Comparison of ENCODE assay signal across 33 cellular contexts in genomic region chr11:127496165-127496564, GRCh38.
"Had no signal": no experiment of that assay in that cellular context is flagged by ENCODE, and none has a peak within 500 bp of the region (broad histone marks: within the 10 kb centered on the region; RNA-seq: fewer than 3 reads in every experiment).

No MANE protein-coding gene starts in this region.

- H3K27ac ChIP-seq: adrenal gland, ascending aorta, body of pancreas, brain microvascular endothelial cell, breast epithelium, cardiac muscle cell had no signal

- ATAC-seq: activated naive CD4-positive, alpha-beta T cell treated with anti-CD3 and anti-CD28 coated beads, Interleukin-2, amount 50 U/mL, for 72 hours; activated naive CD8-positive, alpha-beta T cell treated with anti-CD3 and anti-CD28 coated beads, Interleukin-2, amount 50 U/mL, for 24 hours; activated T-cell treated with anti-CD3 and anti-CD28 coated beads, Interleukin-2, amount 50 U/mL, for 4 hours; activated T-cell treated with anti-CD3 and anti-CD28 coated beads, Interleukin-2, amount 50 U/mL, for 72 hours; activated T-helper 17 cell treated with anti-CD3 and anti-CD28 coated beads, Interleukin-2, amount 50 U/mL, for 72 hours; body of pancreas had no signal

- H3K4me1 ChIP-seq: adrenal gland, ascending aorta, body of pancreas, breast epithelium had no signal

- H3K9me3 ChIP-seq: adrenal gland, ascending aorta had no signal

- H3K36me3 ChIP-seq: adrenal gland, ascending aorta, brain microvascular endothelial cell, breast epithelium, cardiac muscle cell had no signal

- H3K4me3 ChIP-seq: adrenal gland, ascending aorta, body of pancreas, breast epithelium, cardiac muscle cell had no signal

- DNase-seq: activated effector memory CD4-positive, alpha-beta T cell treated with anti-CD3 and anti-CD28 coated beads, Interleukin-2, amount 50 U/mL, for 16 hours; activated effector memory CD4-positive, alpha-beta T cell treated with Interleukin-2 at 50 U/mL for 16 hours; activated gamma-delta T cell; activated gamma-delta T cell treated with Interleukin-2 at 50 U/mL for 16 hours; activated naive CD4-positive, alpha-beta T cell; activated naive CD4-positive, alpha-beta T cell treated with anti-CD3 and anti-CD28 coated beads for 36 hours; activated naive CD4-positive, alpha-beta T cell treated with anti-CD3 and anti-CD28 coated beads, Interleukin-2, amount 10 ng/mL, durations not matched to agents 7 days and 5 days; activated naive CD4-positive, alpha-beta T cell treated with anti-CD3 and anti-CD28 coated beads, Interleukin-2, amount 50 U/mL, for 16 hours; activated naive CD4-positive, alpha-beta T cell treated with Interleukin-2 at 50 U/mL for 16 hours; activated naive CD8-positive, alpha-beta T cell treated with anti-CD3 and anti-CD28 coated beads for 36 hours; activated naive CD8-positive, alpha-beta T cell treated with anti-CD3 and anti-CD28 coated beads, Interleukin-2, amount 10 ng/mL, durations not matched to agents 7 days and 5 days; activated naive CD8-positive, alpha-beta T cell treated with anti-CD3 and anti-CD28 coated beads, Interleukin-2, amount 50 U/mL, for 24 hours; activated T-cell treated with anti-CD3 and anti-CD28 coated beads for 4 hours; activated T-cell treated with anti-CD3 and anti-CD28 coated beads, Interleukin-2, amount 50 U/mL, for 1 hour; activated T-cell treated with anti-CD3 and anti-CD28 coated beads, Interleukin-2, amount 50 U/mL, for 24 hours; activated T-cell treated with anti-CD3 and anti-CD28 coated beads, Interleukin-2, amount 50 U/mL, for 4 hours; activated T-cell treated with anti-CD3 and anti-CD28 coated beads, Interleukin-2, amount 50 U/mL, for 48 hours; activated T-cell treated with anti-CD3 and anti-CD28 coated beads, Interleukin-2, amount 50 U/mL, for 72 hours; adrenal gland; amniotic stem cell; amygdala; anterior cingulate cortex; aorta; brain microvascular endothelial cell; caudate nucleus; central memory CD4-positive, alpha-beta T cell; cerebellar nuclear complex had no signal

- H3K27me3 ChIP-seq: adrenal gland, ascending aorta, body of pancreas, brain microvascular endothelial cell, breast epithelium, cardiac muscle cell had no signal
